In genomic region chr1:92599184-92599583, GRCh38 we compare ENCODE assay signal across 8 cellular contexts.
DNase-seq lines count a peak whose midpoint lies in the region; ATAC-seq, FAIRE-seq and TF ChIP-seq lines count a peak whose summit lies in the region.

No MANE protein-coding gene starts in this region.

- H3K4me2 ChIP-seq in HCT116 (ENCODE audit: low read length), result no peak overlapping the region

- no peaks in the 10 kb centered on the region for H4K20me1 ChIP-seq in HCT116 (ENCODE audit: insufficient read depth)

- intact Hi-C loops in HCT116 (cut with micrococcal nuclease), result loop anchor here (2.0 kb wide), 2 partner anchors 288 to 602 kb away; no protein-coding TSS in a partner anchor

- H3K27me3 ChIP-seq in HCT116 (ENCODE audit: insufficient read depth, low read length), result no peaks in the 10 kb centered on the region
- no peaks in the 10 kb centered on the region for H3K27me3 ChIP-seq in kidney epithelial cell (ENCODE audit: control insufficient read depth, insufficient read depth, low read length)

- POLR2A ChIA-PET in HCT116 (lab: Charles Lee) (no interaction called here), T-cell (lab: Charles Lee) (interaction anchor here in 1 of 2 donors (0.5 kb wide), 1 partner anchor 281 kb away, joined by 3 read pairs; no protein-coding TSS in a partner anchor)

- BruUV-seq in HCT116 (replicated peaks; lab: Mats Ljungman, UMichigan), result no TSS peak

- H3K9me3 Mint-ChIP-seq in T-cell, result no peaks in the 10 kb centered on the region

- no peak overlapping the region for H3K27ac Mint-ChIP-seq in T-cell

- peak; percentile 64 for TF ChIP-seq RAD21 in HCT116 (IDR thresholded peaks at IDR 0.05; ENCODE audit: low read depth)

- TF ChIP-seq CTCF in D721Med (IDR thresholded peaks at IDR 0.05; ENCODE audit: insufficient read depth, missing control alignments), result peak; percentile 41
- TF ChIP-seq CTCF in HCT116 (IDR thresholded peaks at IDR 0.05 in 2 of 3, conservative IDR thresholded peaks at IDR 0.05 in 1 of 3; ENCODE audit: borderline replicate concordance in 1 of 3, insufficient read depth in 1 of 3, low read depth in 2 of 3, low read length in 2 of 3), result peak; percentile 33 to 54 (median 35); a peak in 3 of 6 replicates
- peak; percentile 36 for TF ChIP-seq CTCF in kidney epithelial cell (IDR thresholded peaks at IDR 0.05; ENCODE audit: insufficient read depth, low read length, poor library complexity, severe bottlenecking)

- no peaks in the 10 kb centered on the region for H3K4me1 ChIP-seq in HCT116 (ENCODE audit: control insufficient read depth in 1 of 2, insufficient read depth in 2 of 2, low read length in 2 of 2)

- H2AFZ ChIP-seq in HCT116 (ENCODE audit: low read depth, low read length, poor library complexity, severe bottlenecking), result no peak overlapping the region

- no peak overlapping the region for H3K4me3 ChIP-seq in HCT116 (replicated peaks in 1 of 2; ENCODE audit: low read depth in 1 of 2, low read length in 2 of 2)
- H3K4me3 ChIP-seq in kidney epithelial cell (ENCODE audit: low read depth, low read length), result no peak overlapping the region

- H3K36me3 Mint-ChIP-seq in T-cell, result no peaks in the 10 kb centered on the region

- no peak overlapping the region for H3K4me3 Mint-ChIP-seq in T-cell

- H3K36me3 ChIP-seq in HCT116 (ENCODE audit: control insufficient read depth in 1 of 2, insufficient read depth in 2 of 2, low read length in 2 of 2) (no peaks in the 10 kb centered on the region), kidney epithelial cell (ENCODE audit: control insufficient read depth, insufficient read depth, low read length) (no peaks in the 10 kb centered on the region)

- FAIRE-seq in D721Med (lab: Jason Lieb, UNC), result no peak

- no peaks in the 10 kb centered on the region for H3K9me2 ChIP-seq in HCT116 (ENCODE audit: insufficient read depth)

- no peak overlapping the region for H3K27ac ChIP-seq in HCT116 (ENCODE audit: low read depth, low read length)

- no peaks in the 10 kb centered on the region for H3K9me3 ChIP-seq in HCT116 (ENCODE audit: control insufficient read depth in 1 of 2, insufficient read depth in 1 of 2, low read depth in 1 of 2, low read length in 2 of 2)

- H3K79me2 ChIP-seq in HCT116 (ENCODE audit: insufficient read depth, low read length), result no peaks in the 10 kb centered on the region

- no peak for TF ChIP-seq POLR2A in HCT116 (IDR thresholded peaks at IDR 0.05; ENCODE audit: borderline replicate concordance, extremely low read depth, insufficient read depth, insufficient read length)

- H3K4me1 Mint-ChIP-seq in T-cell, result peaks cover 3 to 12% (median 6%) of the 10 kb centered on the region in 3 donors

- no peaks in the 10 kb centered on the region for H3K27me3 Mint-ChIP-seq in T-cell

- H3K9ac ChIP-seq in HCT116 (ENCODE audit: low read length), result no peak overlapping the region

- CTCF ChIA-PET in HCT116 (lab: Charles Lee) (interaction anchor here (1.0 to 1.6 kb wide), 2 partner anchors 289 kb away, joined by 3 to 5 read pairs; no protein-coding TSS in a partner anchor), T-cell (lab: Charles Lee) (interaction anchor here (0.7 to 1.8 kb wide), 3 partner anchors 251 to 289 kb away, joined by 3 to 17 read pairs (median 5); no protein-coding TSS in a partner anchor)

- DNase-seq in D721Med (ENCODE audit: insufficient read length, low spot score) (no peak), HCT116 (ENCODE audit: low read depth, low spot score) (peak; percentile 23), T-cell (no peak), kidney epithelial cell (ENCODE audit: low read depth) (no peak), occipital lobe (lab: John Stamatoyannopoulos, UW) (no peak)
- no peak for DNase-seq in stimulated activated CD4-positive, alpha-beta T cell treated with anti-CD3 and anti-CD28 coated beads, Interleukin-15, amount 100 ng/mL, for 24 hours

- RAD21 ChIA-PET in HCT116 (lab: Charles Lee; ENCODE audit: low non-redundant PET in 1 of 2, low total read pairs in 2 of 2, uncharacterized antibody in 2 of 2, unreplicated experiment in 2 of 2), result no interaction called here

- no peak for ATAC-seq in HCT116
- peak in 3 of 4 experiments; percentile 50 to 62 (median 55) for ATAC-seq in T-cell (replicated peaks in 1 of 4)
- ATAC-seq in HG03520 (IDR thresholded peaks at IDR 0.05; ENCODE audit: unreplicated experiment), result no peak
- ATAC-seq in GM21360 (IDR thresholded peaks at IDR 0.05; ENCODE audit: unreplicated experiment), result no peak

TF ChIP-seq in HCT116, 20 proteins besides CTCF, POLR2A, EP300 and RAD21:
- TF ChIP-seq SP1 (IDR thresholded peaks at IDR 0.05; ENCODE audit: low read depth) (no peak), EZH2phosphoT487 (IDR thresholded peaks at IDR 0.05; ENCODE audit: borderline replicate concordance) (no peak), ELF1 (IDR thresholded peaks at IDR 0.05; ENCODE audit: borderline replicate concordance, low read depth) (no peak), CEBPB (IDR thresholded peaks at IDR 0.05; ENCODE audit: low read depth) (no peak), POLR2AphosphoS5 (IDR thresholded peaks at IDR 0.05; ENCODE audit: low read depth, low read length) (no peak), SRF (IDR thresholded peaks at IDR 0.05; ENCODE audit: low read depth) (no peak), YY1 (IDR thresholded peaks at IDR 0.05; ENCODE audit: extremely low read depth, insufficient replicate concordance, low read depth, low read length) (no peak), JUND (IDR thresholded peaks at IDR 0.05) (no peak), EZH2 (IDR thresholded peaks at IDR 0.05) (no peak), CBX3 (IDR thresholded peaks at IDR 0.05; ENCODE audit: low read depth) (no peak), ZFX (IDR thresholded peaks at IDR 0.05) (no peak), EGR1 (IDR thresholded peaks at IDR 0.05; ENCODE audit: low read depth) (no peak), MAX (IDR thresholded peaks at IDR 0.05) (no peak), REST (IDR thresholded peaks at IDR 0.05; ENCODE audit: low read depth) (no peak)

Comparison
In these comparisons a context has a peak if more than half of its experiments do, and no peak if none do; other contexts are left out.
1. ATAC-seq: peak in T-cell (3 of 4); none in HCT116 (single experiment), HG03520 (single experiment) and GM21360 (single experiment).
2. Peak in every context shown above with its lines, with median percentiles within 50 percentile points of each other: CTCF ChIP-seq.